In the genomic region with DNA sequence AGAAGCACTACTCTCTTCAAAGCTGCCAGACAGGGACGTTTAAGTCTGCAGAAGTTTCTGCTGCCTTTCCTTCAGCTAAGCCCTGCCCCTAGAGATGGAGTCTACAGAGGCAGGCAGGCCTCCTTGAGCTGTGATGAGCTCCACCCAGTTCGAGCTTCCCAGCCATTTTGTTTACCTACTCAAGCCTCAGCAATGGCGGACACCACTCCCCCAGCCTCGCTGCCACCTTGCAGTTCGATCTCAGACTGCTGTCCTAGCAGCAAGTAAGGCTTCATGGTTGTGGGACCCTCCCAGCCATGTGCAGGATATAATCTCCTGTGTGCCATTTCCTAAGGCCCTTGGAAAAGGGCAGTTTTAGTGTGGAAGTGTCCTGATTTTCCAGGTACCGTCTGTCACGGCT, we compare ENCODE assay signal across 35 cellular contexts.
"Had no signal": no experiment of that assay in that cellular context is flagged by ENCODE, and none has a peak within 500 bp of the region (broad histone marks: within the 10 kb centered on the region; RNA-seq: fewer than 3 reads in every experiment).

No MANE protein-coding gene starts in this region.

- H3K27ac ChIP-seq: KMS-11 had no signal

- H3K4me3 ChIP-seq: MG63 had no signal

- DNase-seq: Karpas-422, Kasumi-1, KG1, MG63, MM.1S, MV-4-11, NCI-H1048, NCI-H1092, NCI-H1092 treated with DMSO at 0.1 percent for 48 hours, NCI-H1105, NCI-H1105 treated with DMSO at 0.1 percent for 48 hours, NCI-H1417, NCI-H1417 treated with DMSO at 0.1 percent for 48 hours, NCI-H1436, NCI-H1436 treated with DMSO at 0.1 percent for 48 hours, NCI-H146, NCI-H1694, NCI-H1694 treated with DMSO at 0.1 percent for 48 hours, NCI-H187, NCI-H187 treated with DMSO at 0.1 percent for 48 hours, NCI-H1930, NCI-H2029, NCI-H2029 treated with DMSO at 0.1 percent for 48 hours, NCI-H2081, NCI-H2081 treated with DMSO at 0.1 percent for 48 hours, NCI-H2107, NCI-H2171, NCI-H2171 treated with DMSO at 0.1 percent for 48 hours, NCI-H2227 treated with DMSO at 0.1 percent for 48 hours, NCI-H226, NCI-H345, NCI-H446, NCI-H446 treated with DMSO at 0.1 percent for 48 hours, NCI-H510A had no signal

- H3K4me2 ChIP-seq: KMS-11 had no signal

- H3K9ac ChIP-seq: KMS-11 had no signal

- H3K27me3 ChIP-seq: MG63 had no signal

- H3K36me3 ChIP-seq: MG63 had no signal
